10 cellular contexts compared by ENCODE assay signal in the genomic region with DNA sequence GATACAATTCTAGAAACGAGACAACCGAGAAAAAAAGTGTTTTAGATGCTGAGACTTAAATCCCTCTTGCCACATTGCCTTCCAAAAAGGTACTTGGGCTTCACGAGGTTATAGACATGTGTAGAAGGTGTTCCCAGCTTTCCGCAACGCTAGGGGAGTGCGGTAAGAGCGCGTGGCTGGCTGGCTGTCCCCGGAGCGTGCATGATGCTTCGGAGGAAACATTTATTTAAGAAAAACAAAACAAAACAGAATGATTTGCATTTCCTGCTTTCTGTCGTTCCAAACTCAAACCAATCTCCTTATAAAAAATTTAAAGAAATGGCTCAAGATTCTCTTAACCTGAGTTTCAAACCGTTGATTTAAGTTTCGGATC. TPM values are rescaled to one million over a fixed set of nuclear protein-coding genes. Genes with fewer than 3 reads are reported as not detected.
DNase-seq lines count a peak whose midpoint lies in the region; ATAC-seq and TF ChIP-seq lines count a peak whose summit lies in the region.
"Had no signal": no experiment of that assay in that cellular context is flagged by ENCODE, and none has a peak within 500 bp of the region (broad histone marks: within the 10 kb centered on the region; RNA-seq: fewer than 3 reads in every experiment).

No MANE protein-coding gene starts in this region.

- TF ChIP-seq CTCF in brain (conservative IDR thresholded peaks at IDR 0.05) (no peak), thoracic aorta (IDR thresholded peaks at IDR 0.05) (no peak), OCI-LY7 (conservative IDR thresholded peaks at IDR 0.05; ENCODE audit: low read length) (no peak)

- peaks cover 72% of the 10 kb centered on the region for H3K27me3 Mint-ChIP-seq in activated T-cell treated with anti-CD3 and anti-CD28 coated beads, Interleukin-2, amount 50 U/mL, for 72 hours (ENCODE audit: low read depth)
- H3K27me3 Mint-ChIP-seq in brain (peaks cover 98% of the 10 kb centered on the region), memory B cell (peaks cover 32% of the 10 kb centered on the region)

- no peaks in the 10 kb centered on the region for H3K9me2 ChIP-seq in OCI-LY7 (ENCODE audit: insufficient read depth, low read length)

- no peak for DNase-seq in activated T-cell treated with anti-CD3 and anti-CD28 coated beads, Interleukin-2, amount 50 U/mL, for 72 hours
- no peak for DNase-seq in activated T-cell treated with anti-CD3 and anti-CD28 coated beads, Interleukin-2, amount 50 U/mL, for 48 hours
- DNase-seq in memory B cell (ENCODE audit: low spot score in 2 of 2): no peak
- no peak for DNase-seq in thoracic aorta (ENCODE audit: low spot score)
- DNase-seq in NCI-H1436 (lab: John Stamatoyannopoulos, UW): no peak
- no peak for DNase-seq in OCI-LY7 (ENCODE audit: low spot score)
- DNase-seq: aorta, heart left ventricle had no signal

- no peak overlapping the region for H3K4me2 ChIP-seq in OCI-LY7 (ENCODE audit: low read length)

- H3K27ac ChIP-seq in thoracic aorta: no peak overlapping the region
- no peak overlapping the region for H3K27ac ChIP-seq in OCI-LY7 (ENCODE audit: low read depth, low read length, poor library complexity, severe bottlenecking)
- H3K27ac ChIP-seq: heart left ventricle had no signal

- H3K79me2 ChIP-seq in OCI-LY7 (ENCODE audit: insufficient read depth, low read depth, low read length): no peaks in the 10 kb centered on the region

- ATAC-seq in activated T-cell treated with anti-CD3 and anti-CD28 coated beads, Interleukin-2, amount 50 U/mL, for 72 hours (replicated peaks in 1 of 2): peak in 1 of 2 donors; percentile 23
- ATAC-seq in memory B cell (ENCODE audit: low read depth): no peak
- no peak for ATAC-seq in thoracic aorta (ENCODE audit: insufficient number of reproducible peaks, low FRiP score, low read depth)
- no peak for ATAC-seq in HG03565 (IDR thresholded peaks at IDR 0.05; ENCODE audit: unreplicated experiment)

- peaks cover 8% of the 10 kb centered on the region for H3K4me1 Mint-ChIP-seq in activated T-cell treated with anti-CD3 and anti-CD28 coated beads, Interleukin-2, amount 50 U/mL, for 72 hours (ENCODE audit: low read depth)
- peaks cover 6% of the 10 kb centered on the region for H3K4me1 Mint-ChIP-seq in brain
- peaks cover 18% of the 10 kb centered on the region for H3K4me1 Mint-ChIP-seq in memory B cell

- POLR2A ChIA-PET in OCI-LY7 (lab: Charles Lee): interaction anchor here (1.0 kb wide), 1 partner anchor 37 kb away, joined by 3 read pairs; no protein-coding TSS in a partner anchor

- H3K9me3 ChIP-seq in thoracic aorta: no peaks in the 10 kb centered on the region
- H3K9me3 ChIP-seq in OCI-LY7 (ENCODE audit: low read length): no peaks in the 10 kb centered on the region

- no TSS peak for BruUV-seq in OCI-LY7 (replicated peaks; lab: Mats Ljungman, UMichigan)

- H2AFZ ChIP-seq in OCI-LY7 (ENCODE audit: low read length): no peak overlapping the region

- peak overlapping the region; percentile 80 to 83 for H3K4me3 Mint-ChIP-seq in activated T-cell treated with anti-CD3 and anti-CD28 coated beads, Interleukin-2, amount 50 U/mL, for 72 hours
- H3K4me3 Mint-ChIP-seq in brain (peak overlapping the region; percentile 72 to 89 (median 76)), memory B cell (peak overlapping the region; percentile 81)

- H3K4me1 ChIP-seq in thoracic aorta (ENCODE audit: control insufficient read depth in 1 of 2, low read depth in 2 of 2): peaks cover 9 to 15% of the 10 kb centered on the region in 2 donors
- no peaks in the 10 kb centered on the region for H3K4me1 ChIP-seq in OCI-LY7 (ENCODE audit: insufficient read depth, low read length, poor library complexity, severe bottlenecking)

- H3K4me3 ChIP-seq in thoracic aorta (peak overlapping the region; percentile 65), OCI-LY7 (ENCODE audit: low read depth, low read length, poor library complexity, severe bottlenecking) (no peak overlapping the region)

- peaks cover 18% of the 10 kb centered on the region for H3K27me3 ChIP-seq in thoracic aorta (replicated peaks; ENCODE audit: insufficient read depth)

- H3K9me3 Mint-ChIP-seq in activated T-cell treated with anti-CD3 and anti-CD28 coated beads, Interleukin-2, amount 50 U/mL, for 72 hours: peaks cover 2 to 3% of the 10 kb centered on the region in 2 donors
- H3K9me3 Mint-ChIP-seq in brain (peaks cover 4 to 9% (median 5%) of the 10 kb centered on the region in 5 experiments), memory B cell (peaks cover 3% of the 10 kb centered on the region)

- no peaks in the 10 kb centered on the region for H4K20me1 ChIP-seq in OCI-LY7 (ENCODE audit: insufficient read depth, low read length)

- H3K36me3 ChIP-seq in thoracic aorta (no peaks in the 10 kb centered on the region), OCI-LY7 (ENCODE audit: insufficient read depth, low read length) (no peaks in the 10 kb centered on the region)
- H3K36me3 ChIP-seq: heart left ventricle had no signal

- intact Hi-C loops in OCI-LY7 (cut with micrococcal nuclease; ENCODE audit: unreplicated experiment): no loop called here

- CTCF ChIA-PET in OCI-LY7 (lab: Charles Lee; ENCODE audit: unreplicated experiment): no interaction called here

- H3K36me3 Mint-ChIP-seq in activated T-cell treated with anti-CD3 and anti-CD28 coated beads, Interleukin-2, amount 50 U/mL, for 72 hours (ENCODE audit: insufficient read depth in 2 of 2): peaks cover 0 to under 1% of the 10 kb centered on the region in 2 donors
- H3K36me3 Mint-ChIP-seq in brain (no peaks in the 10 kb centered on the region), memory B cell (no peaks in the 10 kb centered on the region)

- no peak overlapping the region for H3K27ac Mint-ChIP-seq in activated T-cell treated with anti-CD3 and anti-CD28 coated beads, Interleukin-2, amount 50 U/mL, for 72 hours
- H3K27ac Mint-ChIP-seq in brain: peak overlapping the region in 1 of 5 experiments; percentile 86
- H3K27ac Mint-ChIP-seq in memory B cell: no peak overlapping the region

RNA-seq across cellular contexts. Expression of a gene that starts 0.8 kb away (rescaled TPM):
- total RNA-seq in activated T-cell treated with anti-CD3 and anti-CD28 coated beads, Interleukin-2, amount 50 U/mL, for 72 hours: not detected
- 1.5 TPM for polyA plus RNA-seq in brain (ENCODE audit: insufficient read depth, low read depth, low replicate concordance)
- total RNA-seq in thoracic aorta: under 1 TPM in 1 of 2 donors, not detected in 1; 0.28 TPM
- not detected in 2 replicates for total RNA-seq in OCI-LY7 (2014; rRNA removed; shearing (Covaris generic))
- total RNA-seq in OCI-LY7 (2022): not detected in 2 replicates

RNA-seq across cellular contexts. Expression of a gene that starts 46.4 kb away (rescaled TPM):
- total RNA-seq in activated T-cell treated with anti-CD3 and anti-CD28 coated beads, Interleukin-2, amount 50 U/mL, for 72 hours: 1 to 10 TPM; 4.9 to 8.8 TPM
- 8.5 TPM for polyA plus RNA-seq in brain (ENCODE audit: insufficient read depth, low read depth, low replicate concordance)
- total RNA-seq in thoracic aorta (10 to 100 TPM; 22.7 to 30.9 TPM), OCI-LY7 (2022) (8.7 and 9.7 TPM in 2 replicates)
- total RNA-seq in OCI-LY7 (2014; rRNA removed; shearing (Covaris generic)): 3.2 and 4.5 TPM in 2 replicates
